In the genomic region with DNA sequence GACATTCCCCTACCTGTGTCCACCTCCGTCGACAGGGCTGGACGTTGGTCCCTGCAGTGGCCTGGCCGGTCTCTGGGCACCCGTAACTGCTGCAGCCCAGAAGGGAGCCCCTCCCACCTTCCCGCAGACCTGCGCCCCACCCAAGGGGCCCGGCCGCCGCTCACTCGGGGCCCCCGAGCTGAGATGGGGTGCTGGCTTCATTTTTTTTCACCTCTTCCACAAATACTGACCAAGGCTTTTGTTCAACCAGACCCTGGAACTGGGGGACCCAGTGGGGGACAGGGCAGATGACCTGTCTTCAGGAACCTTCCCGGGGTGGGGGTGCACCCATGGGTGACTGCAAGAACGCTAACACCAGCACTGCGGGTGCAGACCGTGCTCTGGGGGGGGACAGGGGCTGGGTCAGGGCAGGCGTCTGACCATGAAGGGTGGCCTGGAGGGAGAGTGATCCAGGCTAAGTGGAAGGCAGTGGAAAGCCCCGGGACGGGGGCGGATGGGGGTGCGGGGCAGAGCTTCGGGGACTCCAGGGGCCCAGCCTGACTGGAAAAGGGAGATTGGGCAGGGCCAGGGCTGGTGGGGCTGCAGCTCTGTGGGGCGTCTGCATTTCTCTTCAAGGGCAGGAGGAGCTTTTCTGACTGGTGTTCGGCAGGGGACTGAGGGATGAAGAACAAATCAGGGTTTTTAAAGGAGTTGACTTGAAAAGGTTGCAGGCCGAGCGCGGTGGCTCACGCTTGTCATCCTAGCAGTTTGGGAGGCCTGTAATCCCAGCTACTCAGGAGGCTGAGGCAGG, we compare ENCODE assay signal across 22 cellular contexts. TPM values are rescaled to one million over a fixed set of nuclear protein-coding genes. Genes with fewer than 3 reads are reported as not detected.
A peak's percentile ranks its signal among the peaks of the same experiment; 100 is the strongest.
DNase-seq lines count a peak whose midpoint lies in the region; ATAC-seq and TF ChIP-seq lines count a peak whose summit lies in the region.
"Had no signal": no experiment of that assay in that cellular context is flagged by ENCODE, and none has a peak within 500 bp of the region (broad histone marks: within the 10 kb centered on the region; RNA-seq: fewer than 3 reads in every experiment).

No MANE protein-coding gene starts in this region.

- no CpG with 5 or more reads among the region's 28 CpGs for WGBS in mesendoderm (ENCODE audit: extremely low coverage, insufficient coverage, low lambda C conversion rate)

- no peak overlapping the region for H2BK120ac ChIP-seq in mesendoderm (ENCODE audit: low read depth, low read length)

- no peak overlapping the region for H3K27ac ChIP-seq in HCT116 (ENCODE audit: low read depth, low read length)
- H3K27ac ChIP-seq in mesendoderm (ENCODE audit: low read depth, low read length) = no peak overlapping the region
- H3K27ac ChIP-seq: brain microvascular endothelial cell, psoas muscle, upper lobe of left lung had no signal

- H3K9me3 Mint-ChIP-seq in activated CD4-positive, alpha-beta memory T cell treated with anti-CD3 and anti-CD28 coated beads for 36 hours = no peaks in the 10 kb centered on the region
- H3K9me3 Mint-ChIP-seq in activated CD4-positive, alpha-beta memory T cell treated with anti-CD3 and anti-CD28 coated beads, Interleukin-2, amount 10 ng/mL, durations not matched to agents 7 days and 5 days = no peaks in the 10 kb centered on the region
- H3K9me3 Mint-ChIP-seq: memory B cell had no signal

- peaks cover 26% of the 10 kb centered on the region for H3K36me3 Mint-ChIP-seq in activated CD4-positive, alpha-beta memory T cell treated with anti-CD3 and anti-CD28 coated beads for 36 hours
- H3K36me3 Mint-ChIP-seq in activated CD4-positive, alpha-beta memory T cell treated with anti-CD3 and anti-CD28 coated beads, Interleukin-2, amount 10 ng/mL, durations not matched to agents 7 days and 5 days (ENCODE audit: low read depth) = peaks cover 25% of the 10 kb centered on the region

- H3K9me3 ChIP-seq in HCT116 (ENCODE audit: control insufficient read depth in 1 of 2, insufficient read depth in 1 of 2, low read depth in 1 of 2, low read length in 2 of 2) = no peaks in the 10 kb centered on the region
- H3K9me3 ChIP-seq: BLaER1 treated with 17β-estradiol and CSF1 and Interleukin-3, amounts not matched to agents 10 nM and 100 nM; psoas muscle; upper lobe of left lung had no signal

- no peaks in the 10 kb centered on the region for H3K27me3 Mint-ChIP-seq in activated CD4-positive, alpha-beta memory T cell treated with anti-CD3 and anti-CD28 coated beads for 36 hours
- H3K27me3 Mint-ChIP-seq in activated CD4-positive, alpha-beta memory T cell treated with anti-CD3 and anti-CD28 coated beads, Interleukin-2, amount 10 ng/mL, durations not matched to agents 7 days and 5 days = no peaks in the 10 kb centered on the region

- no peak for TF ChIP-seq POLR2A in HCT116 (IDR thresholded peaks at IDR 0.05; ENCODE audit: borderline replicate concordance, extremely low read depth, insufficient read depth, insufficient read length)

- H3K36me3 ChIP-seq in HCT116 (ENCODE audit: control insufficient read depth in 1 of 2, insufficient read depth in 2 of 2, low read length in 2 of 2) (peaks cover 4 to 20% of the 10 kb centered on the region in 2 experiments; a peak in 3 of 4 replicates), mesendoderm (ENCODE audit: control insufficient read depth, insufficient read depth, low read length) (peaks cover 8% of the 10 kb centered on the region)
- H3K36me3 ChIP-seq: upper lobe of left lung had no signal

- H3K4me2 ChIP-seq in HCT116 (ENCODE audit: low read length) = no peak overlapping the region
- H3K4me2 ChIP-seq in mesendoderm (ENCODE audit: low read length) = no peak overlapping the region

- H3K4me3 ChIP-seq in HCT116 (replicated peaks in 1 of 2; ENCODE audit: low read depth in 1 of 2, low read length in 2 of 2) (no peak overlapping the region), mesendoderm (ENCODE audit: low read length) (no peak overlapping the region)
- H3K4me3 ChIP-seq: BLaER1 treated with 17β-estradiol and CSF1 and Interleukin-3, amounts not matched to agents 10 nM and 100 nM; psoas muscle; skin epidermis; upper lobe of left lung had no signal

- intact Hi-C loops in activated CD4-positive, alpha-beta memory T cell treated with anti-CD3 and anti-CD28 coated beads for 36 hours (cut with micrococcal nuclease) = no loop called here
- intact Hi-C loops in HCT116 (cut with micrococcal nuclease) = no loop called here

- no peak overlapping the region for H3K56ac ChIP-seq in mesendoderm (ENCODE audit: low read length)

- H3K9me2 ChIP-seq in HCT116 (ENCODE audit: insufficient read depth) = no peaks in the 10 kb centered on the region

- no peaks in the 10 kb centered on the region for H3K4me1 Mint-ChIP-seq in activated CD4-positive, alpha-beta memory T cell treated with anti-CD3 and anti-CD28 coated beads for 36 hours (ENCODE audit: low read depth)
- peaks cover 2% of the 10 kb centered on the region for H3K4me1 Mint-ChIP-seq in activated CD4-positive, alpha-beta memory T cell treated with anti-CD3 and anti-CD28 coated beads, Interleukin-2, amount 10 ng/mL, durations not matched to agents 7 days and 5 days

- H3K79me1 ChIP-seq in mesendoderm (ENCODE audit: low read length) = no peaks in the 10 kb centered on the region

- no peak overlapping the region for H3K18ac ChIP-seq in mesendoderm (ENCODE audit: low read length)

- RAD21 ChIA-PET in HCT116 (lab: Charles Lee; ENCODE audit: low non-redundant PET in 1 of 2, low total read pairs in 2 of 2, uncharacterized antibody in 2 of 2, unreplicated experiment in 2 of 2) = interaction anchor here in 1 of 2 experiments (1.3 kb wide), 1 partner anchor 48 kb away, joined by 4 read pairs; no protein-coding TSS in a partner anchor

- no peak overlapping the region for H2BK15ac ChIP-seq in mesendoderm (replicated peaks; ENCODE audit: low read depth)

- H3K79me2 ChIP-seq in HCT116 (ENCODE audit: insufficient read depth, low read length) (no peaks in the 10 kb centered on the region), mesendoderm (ENCODE audit: control insufficient read depth, insufficient read depth, low read length) (no peaks in the 10 kb centered on the region)

- H3K27me3 ChIP-seq in HCT116 (ENCODE audit: insufficient read depth, low read length) (peaks cover 5% of the 10 kb centered on the region; the same call in 1 of the 2 replicates), mesendoderm (ENCODE audit: insufficient read depth, low read length, poor library complexity) (no peaks in the 10 kb centered on the region)
- H3K27me3 ChIP-seq: brain microvascular endothelial cell, foreskin keratinocyte, upper lobe of left lung had no signal

- H3K4me1 ChIP-seq in HCT116 (ENCODE audit: control insufficient read depth in 1 of 2, insufficient read depth in 2 of 2, low read length in 2 of 2) (peaks cover 0 to 4% of the 10 kb centered on the region in 2 experiments; a peak in 1 of 4 replicates), mesendoderm (ENCODE audit: control insufficient read depth, low read depth, low read length) (peaks cover 11% of the 10 kb centered on the region)
- H3K4me1 ChIP-seq: psoas muscle, upper lobe of left lung had no signal

- H2BK5ac ChIP-seq in mesendoderm (ENCODE audit: low read length) = no peak overlapping the region

- H2AK5ac ChIP-seq in mesendoderm (ENCODE audit: low read length) = no peak overlapping the region

- no peak overlapping the region for H3K23ac ChIP-seq in mesendoderm (ENCODE audit: low read length)

- ATAC-seq in HCT116 (0 out of 2 replicates have a peak, but pooled peaks have one; percentile 2), GM18868 (IDR thresholded peaks at IDR 0.05; ENCODE audit: unreplicated experiment) (no peak)
- ATAC-seq: foreskin keratinocyte had no signal

- no peak for TF ChIP-seq CTCF in HCT116 (IDR thresholded peaks at IDR 0.05 in 2 of 3, conservative IDR thresholded peaks at IDR 0.05 in 1 of 3; ENCODE audit: borderline replicate concordance in 1 of 3, insufficient read depth in 1 of 3, low read depth in 2 of 3, low read length in 2 of 3)

- no peak overlapping the region for H4K8ac ChIP-seq in mesendoderm (ENCODE audit: low read depth, low read length)

- no peak for TF ChIP-seq RAD21 in HCT116 (IDR thresholded peaks at IDR 0.05; ENCODE audit: low read depth)

- H3K9ac ChIP-seq in HCT116 (ENCODE audit: low read length) = no peak overlapping the region
- no peak overlapping the region for H3K9ac ChIP-seq in mesendoderm (ENCODE audit: low read length)

- BruUV-seq in HCT116 (replicated peaks; lab: Mats Ljungman, UMichigan) = no TSS peak

- H3K4ac ChIP-seq in mesendoderm (ENCODE audit: low read depth, low read length) = no peak overlapping the region

- H4K20me1 ChIP-seq in HCT116 (ENCODE audit: insufficient read depth) = no peaks in the 10 kb centered on the region

- POLR2A ChIA-PET in activated CD4-positive, alpha-beta memory T cell treated with anti-CD3 and anti-CD28 coated beads for 36 hours (lab: Charles Lee) = interaction anchor here (1.2 kb wide), 1 partner anchor 9 kb away, joined by 3 read pairs; no protein-coding TSS in a partner anchor
- POLR2A ChIA-PET in activated CD4-positive, alpha-beta memory T cell treated with anti-CD3 and anti-CD28 coated beads, Interleukin-2, amount 10 ng/mL, durations not matched to agents 7 days and 5 days (lab: Charles Lee) = interaction anchor here (1.3 kb wide), 1 partner anchor 9 kb away, joined by 5 read pairs; no protein-coding TSS in a partner anchor
- POLR2A ChIA-PET in HCT116 (lab: Charles Lee) = interaction anchor here (2.4 to 2.7 kb wide), 2 partner anchors 20 kb away, joined by 9 to 14 read pairs; no protein-coding TSS in a partner anchor

- H2AFZ ChIP-seq in HCT116 (ENCODE audit: low read depth, low read length, poor library complexity, severe bottlenecking) = no peak overlapping the region

- H4K5ac ChIP-seq in mesendoderm (ENCODE audit: low read length) = no peak overlapping the region

- no peak overlapping the region for H3K4me3 Mint-ChIP-seq in activated CD4-positive, alpha-beta memory T cell treated with anti-CD3 and anti-CD28 coated beads for 36 hours
- no peak overlapping the region for H3K4me3 Mint-ChIP-seq in activated CD4-positive, alpha-beta memory T cell treated with anti-CD3 and anti-CD28 coated beads, Interleukin-2, amount 10 ng/mL, durations not matched to agents 7 days and 5 days
- H3K4me3 Mint-ChIP-seq: memory B cell had no signal

- CTCF ChIA-PET in activated CD4-positive, alpha-beta memory T cell treated with anti-CD3 and anti-CD28 coated beads for 36 hours (lab: Charles Lee) = interaction anchor here (2.7 kb wide), 1 partner anchor 23 kb away, joined by 14 read pairs; no protein-coding TSS in a partner anchor
- CTCF ChIA-PET in activated CD4-positive, alpha-beta memory T cell treated with anti-CD3 and anti-CD28 coated beads, Interleukin-2, amount 10 ng/mL, durations not matched to agents 7 days and 5 days (lab: Charles Lee) = no interaction called here
- CTCF ChIA-PET in HCT116 (lab: Charles Lee) = interaction anchor here (0.6 to 1.0 kb wide), 3 partner anchors 23 to 254 kb away, joined by 3 read pairs; no protein-coding TSS in a partner anchor

- DNase-seq in activated CD4-positive, alpha-beta memory T cell treated with anti-CD3 and anti-CD28 coated beads for 36 hours = peak; percentile 25
- DNase-seq in activated CD4-positive, alpha-beta memory T cell treated with anti-CD3 and anti-CD28 coated beads, Interleukin-2, amount 10 ng/mL, durations not matched to agents 7 days and 5 days = no peak
- DNase-seq in HCT116 (ENCODE audit: low read depth, low spot score) = no peak
- peak; percentile 24 to 29 for DNase-seq in activated T-cell treated with anti-CD3 and anti-CD28 coated beads, Interleukin-2, amount 50 U/mL, for 48 hours
- DNase-seq in mesendoderm = peak; percentile 64
- no peak for DNase-seq in iPS-NIHi11 (ENCODE audit: low spot score)
- no peak for DNase-seq in activated gamma-delta T cell treated with Interleukin-2 at 50 U/mL for 16 hours
- DNase-seq: activated CD4-positive, alpha-beta T cell treated with anti-CD3 and anti-CD28 coated beads, Interleukin-2, amount 50 U/mL, for 4 hours; brain microvascular endothelial cell; cortex of kidney; foreskin keratinocyte; MM.1S; NCI-H1694 treated with DMSO at 0.1 percent for 48 hours; NCI-H345; psoas muscle; stimulated activated naive CD4-positive, alpha-beta T cell; SW 1271 had no signal

- peak overlapping the region; percentile 23 for H3K27ac Mint-ChIP-seq in activated CD4-positive, alpha-beta memory T cell treated with anti-CD3 and anti-CD28 coated beads for 36 hours
- no peak overlapping the region for H3K27ac Mint-ChIP-seq in activated CD4-positive, alpha-beta memory T cell treated with anti-CD3 and anti-CD28 coated beads, Interleukin-2, amount 10 ng/mL, durations not matched to agents 7 days and 5 days
- H3K27ac Mint-ChIP-seq: memory B cell had no signal

RNA-seq across cellular contexts. Expression of gene SLC7A5, which starts 42.3 kb away (rescaled TPM):
- total RNA-seq in activated CD4-positive, alpha-beta memory T cell treated with anti-CD3 and anti-CD28 coated beads for 36 hours = 100 to 1,000 TPM; 262 TPM
- 100 to 1,000 TPM; 178 to 187 TPM for total RNA-seq in activated CD4-positive, alpha-beta memory T cell treated with anti-CD3 and anti-CD28 coated beads, Interleukin-2, amount 10 ng/mL, durations not matched to agents 7 days and 5 days
- total RNA-seq in HCT116 (2021; ENCODE audit: unreplicated experiment) = 482 TPM
- 533 and 540 TPM in 2 replicates for polyA plus RNA-seq in HCT116 (2012)
- 742 TPM for polyA plus RNA-seq in mesendoderm (2013, experiment 1 of 2)
- 732 TPM for polyA plus RNA-seq in mesendoderm (2013, experiment 2 of 2)

Comparison
In these comparisons a context has a peak if more than half of its experiments do, and no peak if none do; other contexts are left out.
1. DNase-seq: peak in activated CD4-positive, alpha-beta memory T cell treated with anti-CD3 and anti-CD28 coated beads for 36 hours (single experiment), activated T-cell treated with anti-CD3 and anti-CD28 coated beads, Interleukin-2, amount 50 U/mL, for 48 hours (2 of 2) and mesendoderm (single experiment); none in activated CD4-positive, alpha-beta memory T cell treated with anti-CD3 and anti-CD28 coated beads, Interleukin-2, amount 10 ng/mL, durations not matched to agents 7 days and 5 days (single experiment), HCT116 (single experiment), iPS-NIHi11 (single experiment) and activated gamma-delta T cell treated with Interleukin-2 at 50 U/mL for 16 hours (single experiment).